In genomic region chr2:240227538-240228428, GRCh38 we compare ENCODE assay signal across 9 cellular contexts.
"Had no signal": no experiment of that assay in that cellular context is flagged by ENCODE, and none has a peak within 500 bp of the region (broad histone marks: within the 10 kb centered on the region; RNA-seq: fewer than 3 reads in every experiment).

No MANE protein-coding gene starts in this region.

- H3K4me1 Mint-ChIP-seq: central memory CD8-positive, alpha-beta T cell had no signal

- H3K4me3 Mint-ChIP-seq: central memory CD8-positive, alpha-beta T cell; naive thymus-derived CD4-positive, alpha-beta T cell; stimulated activated naive CD8-positive, alpha-beta T cell treated with anti-CD3 and anti-CD28 coated beads, Interleukin-15, Interleukin-2, amounts not matched to agents 100 ng/mL and 50 ng/mL, for 24 hours had no signal

- ATAC-seq: naive thymus-derived CD4-positive, alpha-beta T cell had no signal

- DNase-seq: activated CD4-positive, alpha-beta T cell treated with anti-CD3 and anti-CD28 coated beads for 1 hour; activated CD4-positive, alpha-beta T cell treated with anti-CD3 and anti-CD28 coated beads, Interleukin-2, amount 50 U/mL, for 48 hours; hippocampal formation; occipital lobe; stimulated activated CD4-positive, alpha-beta T cell treated with anti-CD3 and anti-CD28 coated beads, Interleukin-15, amount 100 ng/mL, for 24 hours; stimulated activated CD4-positive, alpha-beta T cell treated with anti-CD3 and anti-CD28 coated beads, Interleukin-4, amount 100 ng/mL, for 24 hours had no signal
